In the genomic region with DNA sequence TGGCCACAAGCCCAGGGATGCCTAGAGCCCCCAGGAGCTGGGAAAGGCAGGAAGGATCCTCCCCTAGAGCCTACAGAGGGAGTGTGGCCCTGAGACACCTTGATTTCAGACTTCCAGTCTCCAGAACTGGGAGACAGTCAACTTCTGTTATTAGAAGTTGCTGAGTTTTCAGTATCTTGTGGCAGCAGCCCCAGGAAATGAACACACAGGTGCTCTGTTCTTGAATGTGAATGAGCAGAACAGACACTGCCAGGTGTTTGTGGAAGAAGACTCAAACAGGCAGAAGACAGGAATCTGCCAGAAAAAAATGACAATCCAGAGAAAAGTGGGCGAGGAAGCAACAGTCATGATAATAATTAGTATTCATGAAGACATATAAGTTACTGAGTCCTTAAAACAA, we compare ENCODE assay signal across 9 cellular contexts.
A peak's percentile ranks its signal among the peaks of the same experiment; 100 is the strongest.
DNase-seq lines count a peak whose midpoint lies in the region; ATAC-seq and TF ChIP-seq lines count a peak whose summit lies in the region.
"Had no signal": no experiment of that assay in that cellular context is flagged by ENCODE, and none has a peak within 500 bp of the region (broad histone marks: within the 10 kb centered on the region; RNA-seq: fewer than 3 reads in every experiment).

No MANE protein-coding gene starts in this region.

- H3K9me3 Mint-ChIP-seq in activated naive CD4-positive, alpha-beta T cell treated with anti-CD3 and anti-CD28 coated beads, Interleukin-2, amount 50 U/mL, for 24 hours = no peaks in the 10 kb centered on the region
- no peaks in the 10 kb centered on the region for H3K9me3 Mint-ChIP-seq in stimulated activated memory B cell treated with anti-CD40 and anti-IgM and Interleukin-4, amounts not matched to agents 10 μg/mL and 1 μg/mL and 100 μg/mL, for 72 hours

- ATAC-seq in stimulated activated memory B cell treated with anti-CD40 and anti-IgM and Interleukin-4, amounts not matched to agents 10 μg/mL and 1 μg/mL and 100 μg/mL, for 72 hours = no peak

- H3K27me3 Mint-ChIP-seq in activated naive CD4-positive, alpha-beta T cell treated with anti-CD3 and anti-CD28 coated beads, Interleukin-2, amount 50 U/mL, for 24 hours = no peaks in the 10 kb centered on the region
- H3K27me3 Mint-ChIP-seq in stimulated activated memory B cell treated with anti-CD40 and anti-IgM and Interleukin-4, amounts not matched to agents 10 μg/mL and 1 μg/mL and 100 μg/mL, for 72 hours = no peaks in the 10 kb centered on the region

- peak overlapping the region; percentile 45 for H3K27ac ChIP-seq in effector memory CD4-positive, alpha-beta T cell (ENCODE audit: insufficient read depth, low read length, poor library complexity, severe bottlenecking)
- H3K27ac ChIP-seq in prostate gland = no peak overlapping the region

- H3K36me3 Mint-ChIP-seq in activated naive CD4-positive, alpha-beta T cell treated with anti-CD3 and anti-CD28 coated beads, Interleukin-2, amount 50 U/mL, for 24 hours = peaks cover 3% of the 10 kb centered on the region
- no peaks in the 10 kb centered on the region for H3K36me3 Mint-ChIP-seq in stimulated activated memory B cell treated with anti-CD40 and anti-IgM and Interleukin-4, amounts not matched to agents 10 μg/mL and 1 μg/mL and 100 μg/mL, for 72 hours

- H3K4me1 Mint-ChIP-seq in activated naive CD4-positive, alpha-beta T cell treated with anti-CD3 and anti-CD28 coated beads, Interleukin-2, amount 50 U/mL, for 24 hours = peaks cover 44% of the 10 kb centered on the region
- peaks cover 53% of the 10 kb centered on the region for H3K4me1 Mint-ChIP-seq in stimulated activated memory B cell treated with anti-CD40 and anti-IgM and Interleukin-4, amounts not matched to agents 10 μg/mL and 1 μg/mL and 100 μg/mL, for 72 hours

- no peak for TF ChIP-seq CTCF in prostate gland (IDR thresholded peaks at IDR 0.05)

- H3K4me3 ChIP-seq in effector memory CD4-positive, alpha-beta T cell (ENCODE audit: insufficient read depth, low read depth, low read length, poor library complexity, severe bottlenecking) = no peak overlapping the region
- H3K4me3 ChIP-seq in prostate gland = no peak overlapping the region

- no peaks in the 10 kb centered on the region for H3K36me3 ChIP-seq in effector memory CD4-positive, alpha-beta T cell (ENCODE audit: control insufficient read depth, insufficient read depth, low read length)
- no peaks in the 10 kb centered on the region for H3K36me3 ChIP-seq in prostate gland

- intact Hi-C loops in prostate gland (cut with DNase I) = no loop called here

- H3K9me3 ChIP-seq in effector memory CD4-positive, alpha-beta T cell (ENCODE audit: control insufficient read depth, low read length) = no peaks in the 10 kb centered on the region
- H3K9me3 ChIP-seq in prostate gland = no peaks in the 10 kb centered on the region

- WGBS in prostate gland = 86% methylated on average over 1 of the region's 1 CpG

- DNase-seq in activated naive CD4-positive, alpha-beta T cell treated with Interleukin-2 at 50 U/mL for 16 hours = no peak
- DNase-seq in NAMALWA (ENCODE audit: low spot score) (peak; percentile 34), prostate gland (ENCODE audit: low spot score) (no peak), UCSD-AML1 (lab: John Stamatoyannopoulos, UW; ENCODE audit: unreplicated experiment) (no peak), mucosa of gallbladder (ENCODE audit: low spot score) (no peak)
- no peak for DNase-seq in effector memory CD4-positive, alpha-beta T cell
- DNase-seq: NCI-H1436 treated with DMSO at 0.1 percent for 48 hours had no signal

- H3K27ac Mint-ChIP-seq in activated naive CD4-positive, alpha-beta T cell treated with anti-CD3 and anti-CD28 coated beads, Interleukin-2, amount 50 U/mL, for 24 hours = peak overlapping the region; percentile 46
- H3K27ac Mint-ChIP-seq in stimulated activated memory B cell treated with anti-CD40 and anti-IgM and Interleukin-4, amounts not matched to agents 10 μg/mL and 1 μg/mL and 100 μg/mL, for 72 hours = peak overlapping the region; percentile 48

- no peak for TF ChIP-seq POLR2A in prostate gland (IDR thresholded peaks at IDR 0.05)

- peak overlapping the region; percentile 58 for H3K4me3 Mint-ChIP-seq in activated naive CD4-positive, alpha-beta T cell treated with anti-CD3 and anti-CD28 coated beads, Interleukin-2, amount 50 U/mL, for 24 hours
- H3K4me3 Mint-ChIP-seq in stimulated activated memory B cell treated with anti-CD40 and anti-IgM and Interleukin-4, amounts not matched to agents 10 μg/mL and 1 μg/mL and 100 μg/mL, for 72 hours = peak overlapping the region; percentile 28

- H3K4me1 ChIP-seq in effector memory CD4-positive, alpha-beta T cell (ENCODE audit: control insufficient read depth, insufficient read depth, low read length, poor library complexity, severe bottlenecking) = peaks cover 15% of the 10 kb centered on the region
- H3K4me1 ChIP-seq in prostate gland (replicated peaks) = no peaks in the 10 kb centered on the region

- H3K27me3 ChIP-seq in effector memory CD4-positive, alpha-beta T cell (replicated peaks; ENCODE audit: control insufficient read depth, insufficient read depth, low read length, poor library complexity, severe bottlenecking) = no peaks in the 10 kb centered on the region
- no peaks in the 10 kb centered on the region for H3K27me3 ChIP-seq in prostate gland (replicated peaks; ENCODE audit: insufficient read depth)
